In the genomic region with DNA sequence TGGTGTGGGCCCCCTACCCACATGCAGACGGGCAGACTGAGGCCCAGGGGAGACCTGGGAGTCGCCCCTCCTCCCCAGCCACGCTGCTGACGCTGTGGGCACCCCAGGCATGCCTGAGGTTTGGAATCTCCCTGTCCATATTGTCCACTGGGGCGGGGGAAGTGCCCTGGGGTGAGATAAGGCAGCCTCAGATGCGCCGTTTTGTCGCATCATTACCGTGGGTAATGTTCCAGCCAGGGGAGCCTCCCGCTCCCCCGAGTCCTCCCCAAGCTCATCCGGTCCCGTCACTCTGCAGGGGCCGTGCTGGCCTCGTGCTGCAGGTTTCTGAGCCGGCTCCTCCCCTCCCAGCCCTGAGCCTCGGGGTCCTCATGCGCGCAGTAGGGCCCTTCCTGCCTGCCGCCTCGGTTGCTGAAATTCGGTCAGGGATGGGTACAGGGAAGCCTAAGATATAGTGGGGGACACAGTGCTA, we compare ENCODE assay signal across 1 cellular context.
TF ChIP-seq lines count a peak whose summit lies in the region.

No MANE protein-coding gene starts in this region.

TF ChIP-seq in K562, 482 proteins besides CTCF, POLR2A, EP300 and RAD21 (continued from another document and continues in another):
- TF ChIP-seq ZNF639 (CRISPR knock-in tag; conservative IDR thresholded peaks at IDR 0.05 in 1 of 2, IDR thresholded peaks at IDR 0.05 in 1 of 2), result 0 out of 4 replicates have a peak, but pooled peaks of 1 of the 2 experiments have one; percentile 58
- no peak for TF ChIP-seq CREBBP (IDR thresholded peaks at IDR 0.05; ENCODE audit: low read depth, low read length)
- no peak for TF ChIP-seq NR4A1 (CRISPR knock-in tag; IDR thresholded peaks at IDR 0.05)
- no peak for TF ChIP-seq NR4A1 (tag; IDR thresholded peaks at IDR 0.05)
- no peak for TF ChIP-seq CGGBP1 (CRISPR knock-in tag; IDR thresholded peaks at IDR 0.05)
- peak; percentile 87 for TF ChIP-seq CREM (IDR thresholded peaks at IDR 0.05; ENCODE audit: low read depth)
- peak; percentile 19 for TF ChIP-seq TBP (optimal IDR thresholded peaks at IDR 0.05; ENCODE audit: low read depth, low read length)
- TF ChIP-seq EGR1 (conservative IDR thresholded peaks at IDR 0.05), result 0 out of 2 replicates have a peak, but pooled peaks have one; percentile 22
- TF ChIP-seq ZBED1 (IDR thresholded peaks at IDR 0.05), result no peak
- TF ChIP-seq FOXA1 (IDR thresholded peaks at IDR 0.05; ENCODE audit: borderline replicate concordance), result no peak
- TF ChIP-seq PML (IDR thresholded peaks at IDR 0.05; ENCODE audit: low read length), result peak; percentile 60
- TF ChIP-seq ZNF445 (CRISPR knock-in tag; IDR thresholded peaks at IDR 0.05; ENCODE audit: low read depth), result no peak
- TF ChIP-seq ZNF408 (CRISPR knock-in tag; IDR thresholded peaks at IDR 0.05; ENCODE audit: low read depth), result no peak
- TF ChIP-seq SMAD4 (CRISPR knock-in tag; conservative IDR thresholded peaks at IDR 0.05), result peak; percentile 84
- TF ChIP-seq SP2 (IDR thresholded peaks at IDR 0.05; ENCODE audit: extremely low read depth, low read depth, low read length, poor library complexity, severe bottlenecking), result no peak
- TF ChIP-seq TEAD4 (IDR thresholded peaks at IDR 0.05; ENCODE audit: low read length), result peak; percentile 90
- TF ChIP-seq TEAD4 (CRISPR knock-in tag; IDR thresholded peaks at IDR 0.05; ENCODE audit: borderline replicate concordance), result no peak
- peak; percentile 71 for TF ChIP-seq CXXC5 (CRISPR knock-in tag; IDR thresholded peaks at IDR 0.05)
- TF ChIP-seq KDM5B (IDR thresholded peaks at IDR 0.05; ENCODE audit: insufficient replicate concordance, low read depth, low read length), result no peak
- TF ChIP-seq MLX (CRISPR knock-in tag; conservative IDR thresholded peaks at IDR 0.05), result no peak
- no peak for TF ChIP-seq RFX5 (IDR thresholded peaks at IDR 0.05; ENCODE audit: low read depth, low read length)
- TF ChIP-seq SMC3 (conservative IDR thresholded peaks at IDR 0.05; ENCODE audit: insufficient read depth, low read depth, low read length), result no peak
- TF ChIP-seq XRCC3 (IDR thresholded peaks at IDR 0.05), result no peak
- TF ChIP-seq, protein P1, sequence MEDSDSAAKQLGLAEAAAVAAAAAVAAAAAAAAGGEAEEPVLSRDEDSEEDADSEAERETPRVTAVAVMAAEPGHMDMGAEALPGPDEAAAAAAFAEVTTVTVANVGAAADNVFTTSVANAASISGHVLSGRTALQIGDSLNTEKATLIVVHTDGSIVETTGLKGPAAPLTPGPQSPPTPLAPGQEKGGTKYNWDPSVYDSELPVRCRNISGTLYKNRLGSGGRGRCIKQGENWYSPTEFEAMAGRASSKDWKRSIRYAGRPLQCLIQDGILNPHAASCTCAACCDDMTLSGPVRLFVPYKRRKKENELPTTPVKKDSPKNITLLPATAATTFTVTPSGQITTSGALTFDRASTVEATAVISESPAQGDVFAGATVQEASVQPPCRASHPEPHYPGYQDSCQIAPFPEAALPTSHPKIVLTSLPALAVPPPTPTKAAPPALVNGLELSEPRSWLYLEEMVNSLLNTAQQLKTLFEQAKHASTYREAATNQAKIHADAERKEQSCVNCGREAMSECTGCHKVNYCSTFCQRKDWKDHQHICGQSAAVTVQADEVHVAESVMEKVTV (CRISPR knock-in tag; IDR thresholded peaks at IDR 0.05), result no peak
- no peak for TF ChIP-seq DNMT1 (IDR thresholded peaks at IDR 0.05)
- no peak for TF ChIP-seq POLR2H (tag; IDR thresholded peaks at IDR 0.05; ENCODE audit: low read depth)
- TF ChIP-seq YY1 (IDR thresholded peaks at IDR 0.05; ENCODE audit: borderline replicate concordance in 1 of 3, control insufficient read depth in 1 of 3, extremely low read depth in 1 of 3, insufficient read depth in 3 of 3, insufficient read length in 1 of 3, insufficient replicate concordance in 2 of 3, low read depth in 1 of 3, low read length in 2 of 3), result no peak
- no peak for TF ChIP-seq FOXP1 (CRISPR knock-in tag; IDR thresholded peaks at IDR 0.05)
- no peak for TF ChIP-seq THRAP3 (IDR thresholded peaks at IDR 0.05; ENCODE audit: borderline replicate concordance)
- TF ChIP-seq, protein P2, sequence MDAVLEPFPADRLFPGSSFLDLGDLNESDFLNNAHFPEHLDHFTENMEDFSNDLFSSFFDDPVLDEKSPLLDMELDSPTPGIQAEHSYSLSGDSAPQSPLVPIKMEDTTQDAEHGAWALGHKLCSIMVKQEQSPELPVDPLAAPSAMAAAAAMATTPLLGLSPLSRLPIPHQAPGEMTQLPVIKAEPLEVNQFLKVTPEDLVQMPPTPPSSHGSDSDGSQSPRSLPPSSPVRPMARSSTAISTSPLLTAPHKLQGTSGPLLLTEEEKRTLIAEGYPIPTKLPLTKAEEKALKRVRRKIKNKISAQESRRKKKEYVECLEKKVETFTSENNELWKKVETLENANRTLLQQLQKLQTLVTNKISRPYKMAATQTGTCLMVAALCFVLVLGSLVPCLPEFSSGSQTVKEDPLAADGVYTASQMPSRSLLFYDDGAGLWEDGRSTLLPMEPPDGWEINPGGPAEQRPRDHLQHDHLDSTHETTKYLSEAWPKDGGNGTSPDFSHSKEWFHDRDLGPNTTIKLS (IDR thresholded peaks at IDR 0.05; ENCODE audit: borderline replicate concordance, low read depth), result no peak
- TF ChIP-seq ZNF217 (CRISPR knock-in tag; IDR thresholded peaks at IDR 0.05), result no peak
- no peak for TF ChIP-seq ZC3H11A (IDR thresholded peaks at IDR 0.05; ENCODE audit: low read depth, low read length)
- no peak for TF ChIP-seq SREBF1 (IDR thresholded peaks at IDR 0.05; ENCODE audit: borderline replicate concordance, low read depth, low read length)
- TF ChIP-seq HNRNPL (IDR thresholded peaks at IDR 0.05; ENCODE audit: low read depth, low read length), result no peak
- no peak for TF ChIP-seq NR3C1 (CRISPR knock-in tag; IDR thresholded peaks at IDR 0.05)
- TF ChIP-seq, protein P3, sequence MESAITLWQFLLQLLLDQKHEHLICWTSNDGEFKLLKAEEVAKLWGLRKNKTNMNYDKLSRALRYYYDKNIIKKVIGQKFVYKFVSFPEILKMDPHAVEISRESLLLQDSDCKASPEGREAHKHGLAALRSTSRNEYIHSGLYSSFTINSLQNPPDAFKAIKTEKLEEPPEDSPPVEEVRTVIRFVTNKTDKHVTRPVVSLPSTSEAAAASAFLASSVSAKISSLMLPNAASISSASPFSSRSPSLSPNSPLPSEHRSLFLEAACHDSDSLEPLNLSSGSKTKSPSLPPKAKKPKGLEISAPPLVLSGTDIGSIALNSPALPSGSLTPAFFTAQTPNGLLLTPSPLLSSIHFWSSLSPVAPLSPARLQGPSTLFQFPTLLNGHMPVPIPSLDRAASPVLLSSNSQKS (CRISPR knock-in tag; IDR thresholded peaks at IDR 0.05), result no peak
- TF ChIP-seq, protein P4, sequence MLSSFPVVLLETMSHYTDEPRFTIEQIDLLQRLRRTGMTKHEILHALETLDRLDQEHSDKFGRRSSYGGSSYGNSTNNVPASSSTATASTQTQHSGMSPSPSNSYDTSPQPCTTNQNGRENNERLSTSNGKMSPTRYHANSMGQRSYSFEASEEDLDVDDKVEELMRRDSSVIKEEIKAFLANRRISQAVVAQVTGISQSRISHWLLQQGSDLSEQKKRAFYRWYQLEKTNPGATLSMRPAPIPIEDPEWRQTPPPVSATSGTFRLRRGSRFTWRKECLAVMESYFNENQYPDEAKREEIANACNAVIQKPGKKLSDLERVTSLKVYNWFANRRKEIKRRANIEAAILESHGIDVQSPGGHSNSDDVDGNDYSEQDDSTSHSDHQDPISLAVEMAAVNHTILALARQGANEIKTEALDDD (IDR thresholded peaks at IDR 0.05), result no peak
- peak; percentile 33; the same call in 1 of the 2 replicates for TF ChIP-seq ZNF395 (CRISPR knock-in tag; IDR thresholded peaks at IDR 0.05)
- TF ChIP-seq, protein P5, sequence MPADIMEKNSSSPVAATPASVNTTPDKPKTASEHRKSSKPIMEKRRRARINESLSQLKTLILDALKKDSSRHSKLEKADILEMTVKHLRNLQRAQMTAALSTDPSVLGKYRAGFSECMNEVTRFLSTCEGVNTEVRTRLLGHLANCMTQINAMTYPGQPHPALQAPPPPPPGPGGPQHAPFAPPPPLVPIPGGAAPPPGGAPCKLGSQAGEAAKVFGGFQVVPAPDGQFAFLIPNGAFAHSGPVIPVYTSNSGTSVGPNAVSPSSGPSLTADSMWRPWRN (IDR thresholded peaks at IDR 0.05; ENCODE audit: low read depth), result peak; percentile 73
- no peak for TF ChIP-seq RBBP5 (IDR thresholded peaks at IDR 0.05; ENCODE audit: borderline replicate concordance, insufficient read depth, low read length, poor library complexity, severe bottlenecking)
- no peak for TF ChIP-seq NFYB (IDR thresholded peaks at IDR 0.05; ENCODE audit: extremely low read depth, insufficient read length)
